27 cellular contexts compared by ENCODE assay signal in genomic region chr4:78846258-78846657, GRCh38.
"Had no signal": no experiment of that assay in that cellular context is flagged by ENCODE, and none has a peak within 500 bp of the region (broad histone marks: within the 10 kb centered on the region; RNA-seq: fewer than 3 reads in every experiment).

No MANE protein-coding gene starts in this region.

- H3K4me1 Mint-ChIP-seq: central memory CD8-positive, alpha-beta T cell had no signal

- ATAC-seq: activated CD8-positive, alpha-beta T cell treated with anti-CD3 and anti-CD28 coated beads, Interleukin-2, amount 10 ng/mL, durations not matched to agents 7 days and 5 days; Panc1; Right ventricle myocardium inferior had no signal

- H3K9me3 Mint-ChIP-seq: activated naive CD4-positive, alpha-beta T cell treated with anti-CD3 and anti-CD28 coated beads, Interleukin-2, amount 50 U/mL, for 72 hours; central memory CD8-positive, alpha-beta T cell had no signal

- H3K27me3 ChIP-seq: adrenal gland, breast epithelium had no signal

- H3K4me1 ChIP-seq: adrenal gland, breast epithelium had no signal

- H3K27ac Mint-ChIP-seq: activated CD8-positive, alpha-beta T cell treated with anti-CD3 and anti-CD28 coated beads, Interleukin-2, amount 10 ng/mL, durations not matched to agents 7 days and 5 days; activated naive CD4-positive, alpha-beta T cell treated with anti-CD3 and anti-CD28 coated beads, Interleukin-2, amount 50 U/mL, for 72 hours had no signal

- DNase-seq: activated CD4-positive, alpha-beta T cell treated with anti-CD3 and anti-CD28 coated beads for 4 hours; activated CD4-positive, alpha-beta T cell treated with anti-CD3 and anti-CD28 coated beads, Interleukin-2, amount 50 U/mL, for 4 hours; activated CD8-positive, alpha-beta memory T cell treated with anti-CD3 and anti-CD28 coated beads, Interleukin-2, amount 50 U/mL, for 48 hours; activated CD8-positive, alpha-beta T cell treated with anti-CD3 and anti-CD28 coated beads, Interleukin-2, amount 10 ng/mL, durations not matched to agents 7 days and 5 days; activated naive CD4-positive, alpha-beta T cell; activated T-cell treated with anti-CD3 and anti-CD28 coated beads, Interleukin-2, amount 50 U/mL, for 1 hour; adrenal gland; aorta; KG1; NCI-H1092; NCI-H1417 treated with DMSO at 0.1 percent for 48 hours; NCI-H1694; NCI-H2029; NCI-H345; NCI-H510A; NCI-H526 treated with DMSO at 0.1 percent for 48 hours; NCI-H82; NK-92 treated with Interleukin-12 subunit alpha and Interleukin-12 subunit beta, amount 100 ng/mL, for 24 hours; RPMI8226; T-helper 1 cell had no signal

- H3K27ac ChIP-seq: adrenal gland, breast epithelium, SK-N-MC, VCaP had no signal

- H3K4me3 Mint-ChIP-seq: activated CD8-positive, alpha-beta T cell treated with anti-CD3 and anti-CD28 coated beads, Interleukin-2, amount 10 ng/mL, durations not matched to agents 7 days and 5 days; central memory CD8-positive, alpha-beta T cell had no signal

- H3K36me3 ChIP-seq: adrenal gland had no signal

- H3K27me3 Mint-ChIP-seq: central memory CD8-positive, alpha-beta T cell had no signal

- H3K9me3 ChIP-seq: adrenal gland, breast epithelium had no signal

- H3K4me3 ChIP-seq: adrenal gland, breast epithelium, SK-N-MC had no signal
